ENCODE assay signal across 2 cellular contexts in genomic region chr1:92085727-92086126, GRCh38.
A peak's percentile ranks its signal among the peaks of the same experiment; 100 is the strongest.
TF ChIP-seq lines count a peak whose summit lies in the region.

No MANE protein-coding gene starts in this region.

TF ChIP-seq in HCT116, 20 proteins besides CTCF, POLR2A, EP300 and RAD21:
- no peak for TF ChIP-seq EZH2phosphoT487 (IDR thresholded peaks at IDR 0.05; ENCODE audit: borderline replicate concordance)
- TF ChIP-seq CBX3 (IDR thresholded peaks at IDR 0.05; ENCODE audit: low read depth) = peak; percentile 84

TF ChIP-seq in K562, 482 proteins besides CTCF, POLR2A, EP300 and RAD21:
- TF ChIP-seq CTCFL (IDR thresholded peaks at IDR 0.05; ENCODE audit: borderline replicate concordance, insufficient read depth, low read depth, low read length, poor library complexity, severe bottlenecking) = no peak
- TF ChIP-seq JUN (IDR thresholded peaks at IDR 0.05; ENCODE audit: borderline replicate concordance, low read depth, low read length) = no peak
- no peak for TF ChIP-seq JUN (CRISPR knock-in tag; IDR thresholded peaks at IDR 0.05; ENCODE audit: borderline replicate concordance)
- no peak for TF ChIP-seq ZNF347 (CRISPR knock-in tag; IDR thresholded peaks at IDR 0.05; ENCODE audit: low read depth)
- TF ChIP-seq U2AF1 (optimal IDR thresholded peaks at IDR 0.05; ENCODE audit: low read depth, low read length) = no peak
- no peak for TF ChIP-seq ZNF778 (CRISPR knock-in tag; IDR thresholded peaks at IDR 0.05)
- no peak for TF ChIP-seq ZFPM2 (CRISPR knock-in tag; IDR thresholded peaks at IDR 0.05)
- no peak for TF ChIP-seq CBX2 (IDR thresholded peaks at IDR 0.05; ENCODE audit: insufficient read depth, low read length, poor library complexity, severe bottlenecking)
- TF ChIP-seq ZNF232 (CRISPR knock-in tag; IDR thresholded peaks at IDR 0.05) = no peak
- TF ChIP-seq ETS1 (conservative IDR thresholded peaks at IDR 0.05; ENCODE audit: control insufficient read depth, low read depth, low read length) = no peak
- no peak for TF ChIP-seq SMARCA5 (IDR thresholded peaks at IDR 0.05)
- no peak for TF ChIP-seq ZNF644 (tag; IDR thresholded peaks at IDR 0.05; ENCODE audit: low read depth)
- TF ChIP-seq CCAR2 (IDR thresholded peaks at IDR 0.05; ENCODE audit: low read depth, low read length) = no peak
- TF ChIP-seq CBX5 (IDR thresholded peaks at IDR 0.05; ENCODE audit: borderline replicate concordance, low read depth) = peak; percentile 87
- TF ChIP-seq TRIM28 (IDR thresholded peaks at IDR 0.05) = peak; percentile 96
- TF ChIP-seq TRIM24 (IDR thresholded peaks at IDR 0.05) = peak in 1 of 2 experiments; percentile 56; a peak in 2 of 4 replicates
- peak; percentile 67; the same call in 1 of the 2 replicates for TF ChIP-seq CBX1 (IDR thresholded peaks at IDR 0.05; ENCODE audit: low read depth)
- peak; percentile 32; the same call in 1 of the 2 replicates for TF ChIP-seq XRCC3 (IDR thresholded peaks at IDR 0.05)
- TF ChIP-seq ZNF280B (CRISPR knock-in tag; IDR thresholded peaks at IDR 0.05) = peak; percentile 7; the same call in 1 of the 2 replicates
- TF ChIP-seq MEIS2 (IDR thresholded peaks at IDR 0.05; ENCODE audit: partially characterized antibody) = no peak
- peak in 1 of 2 experiments; percentile 89; a peak in 2 of 3 replicates for TF ChIP-seq CBX3 (IDR thresholded peaks at IDR 0.05; ENCODE audit: borderline replicate concordance in 1 of 2, low read length in 2 of 2)
- TF ChIP-seq SMAD4 (CRISPR knock-in tag; conservative IDR thresholded peaks at IDR 0.05) = no peak
- TF ChIP-seq PRPF4 (IDR thresholded peaks at IDR 0.05; ENCODE audit: insufficient read depth, low read depth, low read length, poor library complexity, severe bottlenecking) = no peak
